ENCODE assay signal across 1 cellular context in the genomic region with DNA sequence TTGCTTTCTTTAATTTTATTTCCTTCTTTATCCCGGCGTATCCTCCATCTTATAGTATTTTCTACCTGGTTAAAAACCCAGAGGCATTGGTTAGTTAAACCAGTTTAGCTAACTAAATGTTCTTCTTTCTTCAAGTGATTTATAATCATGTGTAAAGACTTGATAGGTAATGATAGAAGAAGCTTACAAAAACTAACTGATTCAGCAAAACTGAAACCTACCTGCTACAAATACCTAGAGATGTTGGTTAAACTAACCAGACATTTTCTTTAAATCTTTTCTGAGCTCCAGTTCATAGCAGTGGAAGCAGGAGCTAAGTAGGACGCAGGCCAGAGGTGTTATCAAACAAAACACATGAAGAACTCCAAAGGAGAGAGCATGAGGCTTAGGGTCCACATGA.
TF ChIP-seq lines count a peak whose summit lies in the region.

No MANE protein-coding gene starts in this region.

TF ChIP-seq in HepG2, 621 proteins besides CTCF, POLR2A, EP300 and RAD21:
- TF ChIP-seq TBP (CRISPR knock-in tag; IDR thresholded peaks at IDR 0.05) (no peak), JUN (CRISPR knock-in tag; IDR thresholded peaks at IDR 0.05) (no peak), HNF4G (IDR thresholded peaks at IDR 0.05; ENCODE audit: borderline replicate concordance, low read depth, low read length) (no peak), HNF4G (CRISPR knock-in tag; IDR thresholded peaks at IDR 0.05; ENCODE audit: borderline replicate concordance, low read depth) (no peak), ERF (CRISPR knock-in tag; IDR thresholded peaks at IDR 0.05) (no peak), MAFK (conservative IDR thresholded peaks at IDR 0.05 in 1 of 2, IDR thresholded peaks at IDR 0.05 in 1 of 2; ENCODE audit: low read length in 2 of 2) (peak; percentile 53 to 73; a peak in 2 of 4 replicates), MAFF (IDR thresholded peaks at IDR 0.05; ENCODE audit: low read depth, low read length) (peak; percentile 48), ZNF850 (CRISPR knock-in tag; conservative IDR thresholded peaks at IDR 0.05) (no peak)
